25 cellular contexts compared by ENCODE assay signal in genomic region chr3:50147447-50147846, GRCh38. TPM values are rescaled to one million over a fixed set of nuclear protein-coding genes. Genes with fewer than 3 reads are reported as not detected.
"Had no signal": no experiment of that assay in that cellular context is flagged by ENCODE, and none has a peak within 500 bp of the region (broad histone marks: within the 10 kb centered on the region; RNA-seq: fewer than 3 reads in every experiment).

No MANE protein-coding gene starts in this region.

- H3K36me3 ChIP-seq: right atrium auricular region, suprapubic skin, transverse colon had no signal

- H3K9me3 ChIP-seq: right atrium auricular region, suprapubic skin, transverse colon had no signal

- H3K4me3 Mint-ChIP-seq: activated CD4-positive, alpha-beta T cell treated with anti-CD3 and anti-CD28 coated beads for 36 hours; activated CD8-positive, alpha-beta memory T cell treated with anti-CD3 and anti-CD28 coated beads, Interleukin-2, amount 10 ng/mL, durations not matched to agents 7 days and 5 days; activated naive CD8-positive, alpha-beta T cell treated with anti-CD3 and anti-CD28 coated beads for 36 hours; endodermal cell; stimulated activated naive CD8-positive, alpha-beta T cell treated with anti-CD3 and anti-CD28 coated beads, Interleukin-15, Interleukin-2, amounts not matched to agents 100 ng/mL and 50 ng/mL, for 24 hours; WTC11 had no signal

- H3K36me3 Mint-ChIP-seq: activated CD8-positive, alpha-beta memory T cell treated with anti-CD3 and anti-CD28 coated beads, Interleukin-2, amount 10 ng/mL, durations not matched to agents 7 days and 5 days; activated naive CD8-positive, alpha-beta T cell treated with anti-CD3 and anti-CD28 coated beads for 36 hours; WTC11 had no signal

- H3K27me3 ChIP-seq: right atrium auricular region, suprapubic skin, transverse colon had no signal

- H3K9me3 Mint-ChIP-seq: activated naive CD8-positive, alpha-beta T cell treated with anti-CD3 and anti-CD28 coated beads for 36 hours; endodermal cell; stimulated activated naive CD8-positive, alpha-beta T cell treated with anti-CD3 and anti-CD28 coated beads, Interleukin-15, Interleukin-2, amounts not matched to agents 100 ng/mL and 50 ng/mL, for 24 hours; WTC11 had no signal

- H3K4me3 ChIP-seq: lung, right atrium auricular region, suprapubic skin, transverse colon had no signal

- ATAC-seq: activated CD4-positive, alpha-beta T cell treated with anti-CD3 and anti-CD28 coated beads for 36 hours; activated CD8-positive, alpha-beta memory T cell treated with anti-CD3 and anti-CD28 coated beads, Interleukin-2, amount 10 ng/mL, durations not matched to agents 7 days and 5 days; left lobe of liver; WTC11 had no signal

- H3K27me3 Mint-ChIP-seq: activated CD4-positive, alpha-beta T cell treated with anti-CD3 and anti-CD28 coated beads for 36 hours; activated CD8-positive, alpha-beta memory T cell treated with anti-CD3 and anti-CD28 coated beads, Interleukin-2, amount 10 ng/mL, durations not matched to agents 7 days and 5 days; activated naive CD8-positive, alpha-beta T cell treated with anti-CD3 and anti-CD28 coated beads for 36 hours; stimulated activated naive CD8-positive, alpha-beta T cell treated with anti-CD3 and anti-CD28 coated beads, Interleukin-15, Interleukin-2, amounts not matched to agents 100 ng/mL and 50 ng/mL, for 24 hours had no signal

- FAIRE-seq: colon, frontal cortex, kidney had no signal

- H3K27ac Mint-ChIP-seq: activated CD4-positive, alpha-beta T cell treated with anti-CD3 and anti-CD28 coated beads for 36 hours; activated CD8-positive, alpha-beta memory T cell treated with anti-CD3 and anti-CD28 coated beads, Interleukin-2, amount 10 ng/mL, durations not matched to agents 7 days and 5 days; activated naive CD8-positive, alpha-beta T cell treated with anti-CD3 and anti-CD28 coated beads for 36 hours; endodermal cell; progenitor cell of endocrine pancreas; stimulated activated naive CD8-positive, alpha-beta T cell treated with anti-CD3 and anti-CD28 coated beads, Interleukin-15, Interleukin-2, amounts not matched to agents 100 ng/mL and 50 ng/mL, for 24 hours; WTC11 had no signal

- DNase-seq: activated CD4-positive, alpha-beta T cell treated with anti-CD3 and anti-CD28 coated beads for 36 hours; activated CD4-positive, alpha-beta T cell treated with anti-CD3 and anti-CD28 coated beads, Interleukin-2, amount 50 U/mL, for 48 hours; activated CD8-positive, alpha-beta memory T cell treated with anti-CD3 and anti-CD28 coated beads, Interleukin-2, amount 10 ng/mL, durations not matched to agents 7 days and 5 days; activated naive CD8-positive, alpha-beta T cell treated with anti-CD3 and anti-CD28 coated beads for 36 hours; amniotic stem cell; caudate nucleus; endodermal cell; kidney; midbrain; stimulated activated CD4-positive, alpha-beta T cell treated with anti-CD3 and anti-CD28 coated beads, Interleukin-2, amount 100 ng/mL, for 24 hours; T-helper 2 cell; transverse colon had no signal

- H3K4me1 ChIP-seq: right atrium auricular region had no signal

- H3K4me1 Mint-ChIP-seq: activated CD4-positive, alpha-beta T cell treated with anti-CD3 and anti-CD28 coated beads for 36 hours; activated CD8-positive, alpha-beta memory T cell treated with anti-CD3 and anti-CD28 coated beads, Interleukin-2, amount 10 ng/mL, durations not matched to agents 7 days and 5 days; activated naive CD8-positive, alpha-beta T cell treated with anti-CD3 and anti-CD28 coated beads for 36 hours had no signal

- H3K27ac ChIP-seq: epithelial cell of prostate, right atrium auricular region, suprapubic skin, transverse colon had no signal

RNA-seq across cellular contexts. Expression of gene GNAT1, which starts 44.0 kb away (rescaled TPM):
- total RNA-seq: activated CD8-positive, alpha-beta memory T cell treated with anti-CD3 and anti-CD28 coated beads, Interleukin-2, amount 10 ng/mL, durations not matched to agents 7 days and 5 days; frontal cortex; kidney; lung; osteoblast; right atrium auricular region; skeletal muscle tissue; transverse colon had no signal
- polyA plus RNA-seq: neural cell had no signal

RNA-seq across cellular contexts. Expression of gene SLC38A3, which starts 57.6 kb away (rescaled TPM):
- total RNA-seq: activated CD8-positive, alpha-beta memory T cell treated with anti-CD3 and anti-CD28 coated beads, Interleukin-2, amount 10 ng/mL, durations not matched to agents 7 days and 5 days; transverse colon had no signal
- polyA plus RNA-seq: neural cell had no signal
